ENCODE assay signal across 17 cellular contexts in the genomic region with DNA sequence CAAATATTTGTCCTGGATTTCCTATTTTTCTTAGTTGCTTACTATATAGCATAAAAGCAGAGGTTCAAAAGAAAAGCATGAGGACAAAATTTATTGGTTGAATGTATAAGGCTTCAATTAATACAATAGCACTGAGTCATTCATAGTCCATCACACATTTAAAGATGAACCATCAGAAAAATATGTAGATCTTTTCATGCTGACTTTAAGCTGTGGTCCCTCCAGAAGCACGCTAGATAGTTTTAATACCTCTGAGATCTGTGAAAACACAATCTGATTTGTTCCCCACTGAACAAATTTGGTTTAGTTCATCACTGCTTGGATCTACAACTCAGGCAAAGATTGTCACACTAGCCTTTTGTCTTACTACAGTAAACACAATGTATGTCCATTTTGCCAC.
"Had no signal": no experiment of that assay in that cellular context is flagged by ENCODE, and none has a peak within 500 bp of the region (broad histone marks: within the 10 kb centered on the region; RNA-seq: fewer than 3 reads in every experiment).

No MANE protein-coding gene starts in this region.

- H3K27ac ChIP-seq: left lung had no signal

- H3K27ac Mint-ChIP-seq: activated CD4-positive, alpha-beta T cell treated with anti-CD3 and anti-CD28 coated beads for 36 hours; activated naive CD8-positive, alpha-beta T cell; T-helper 2 cell treated with Interferon-gamma antibody and Interleukin-4, amounts not matched to agents 5 μg/mL and 100 μg/mL, for 36 hours; WTC11 had no signal

- H3K36me3 ChIP-seq: left lung had no signal

- H3K36me3 Mint-ChIP-seq: activated naive CD8-positive, alpha-beta T cell; WTC11 had no signal

- H3K4me3 Mint-ChIP-seq: activated CD4-positive, alpha-beta T cell treated with anti-CD3 and anti-CD28 coated beads for 36 hours; activated naive CD8-positive, alpha-beta T cell; T-helper 2 cell treated with Interferon-gamma antibody and Interleukin-4, amounts not matched to agents 5 μg/mL and 100 μg/mL, for 36 hours; WTC11 had no signal

- DNase-seq: activated CD4-positive, alpha-beta T cell treated with anti-CD3 and anti-CD28 coated beads for 36 hours; activated CD4-positive, alpha-beta T cell treated with anti-CD3 and anti-CD28 coated beads, Interleukin-2, amount 50 U/mL, for 48 hours; amniotic stem cell; dermis blood vessel endothelial cell; effector memory CD4-positive, alpha-beta T cell; head of caudate nucleus; left lung; retina; stimulated activated CD4-positive, alpha-beta T cell treated with anti-CD3 and anti-CD28 coated beads, Interleukin-12 subunit alpha, Interleukin-12 subunit beta, amount 100 ng/mL, for 4 hours; stimulated activated CD4-positive, alpha-beta T cell treated with anti-CD3 and anti-CD28 coated beads, Interleukin-1b, Interleukin-23, amount 100 ng/mL, for 48 hours; stimulated activated CD8-positive, alpha-beta memory T cell treated with anti-CD3 and anti-CD28 coated beads, Interleukin-4, amount 100 ng/mL, for 48 hours; stimulated activated naive CD4-positive, alpha-beta T cell had no signal

- H3K27me3 ChIP-seq: left lung had no signal

- H3K9me3 Mint-ChIP-seq: T-helper 2 cell treated with Interferon-gamma antibody and Interleukin-4, amounts not matched to agents 5 μg/mL and 100 μg/mL, for 36 hours; WTC11 had no signal

- ATAC-seq: activated CD4-positive, alpha-beta T cell treated with anti-CD3 and anti-CD28 coated beads for 36 hours; left lung; WTC11 had no signal

- H3K4me3 ChIP-seq: left lung had no signal

- H3K4me1 ChIP-seq: left lung had no signal

- H3K4me1 Mint-ChIP-seq: activated CD4-positive, alpha-beta T cell treated with anti-CD3 and anti-CD28 coated beads for 36 hours; WTC11 had no signal

- H3K9me3 ChIP-seq: left lung had no signal

- FAIRE-seq: frontal cortex, TTC549 had no signal

- H3K27me3 Mint-ChIP-seq: activated CD4-positive, alpha-beta T cell treated with anti-CD3 and anti-CD28 coated beads for 36 hours; activated naive CD8-positive, alpha-beta T cell had no signal
